ENCODE assay signal across 18 cellular contexts in genomic region chr3:196246612-196247308, GRCh38. TPM values are rescaled to one million over a fixed set of nuclear protein-coding genes. Genes with fewer than 3 reads are reported as not detected.
DNase-seq lines count a peak whose midpoint lies in the region; ATAC-seq and TF ChIP-seq lines count a peak whose summit lies in the region.
"Had no signal": no experiment of that assay in that cellular context is flagged by ENCODE, and none has a peak within 500 bp of the region (broad histone marks: within the 10 kb centered on the region; RNA-seq: fewer than 3 reads in every experiment).

No MANE protein-coding gene starts in this region.

- H3K36me3 ChIP-seq in left ventricle myocardium inferior = peaks cover 47% of the 10 kb centered on the region

- H3K36me3 Mint-ChIP-seq in CD4-positive, alpha-beta T cell (ENCODE audit: low read depth) = peaks cover 47% of the 10 kb centered on the region
- peaks cover 12% of the 10 kb centered on the region for H3K36me3 Mint-ChIP-seq in activated CD4-positive, alpha-beta memory T cell treated with anti-CD3 and anti-CD28 coated beads for 36 hours
- H3K36me3 Mint-ChIP-seq in immature natural killer cell = peaks cover 4 to 21% (median 16%) of the 10 kb centered on the region in 3 donors

- no peak overlapping the region for H3K4me3 ChIP-seq in HL-60 (replicated peaks; ENCODE audit: insufficient read depth, low read length)
- H3K4me3 ChIP-seq in left ventricle myocardium inferior = no peak overlapping the region
- H3K4me3 ChIP-seq: lower lobe of right lung had no signal

- TF ChIP-seq CTCF in CD4-positive, alpha-beta T cell (IDR thresholded peaks at IDR 0.05) = no peak
- TF ChIP-seq CTCF in HL-60 (IDR thresholded peaks at IDR 0.05; ENCODE audit: insufficient read depth, low read length) (no peak), left ventricle myocardium inferior (IDR thresholded peaks at IDR 0.05; ENCODE audit: borderline replicate concordance) (no peak)

- peaks cover 11% of the 10 kb centered on the region for H3K4me1 ChIP-seq in left ventricle myocardium inferior
- H3K4me1 ChIP-seq: lower lobe of right lung had no signal

- no peak overlapping the region for H3K27ac ChIP-seq in CD4-positive, alpha-beta T cell (ENCODE audit: low read depth, low read length)
- H3K27ac ChIP-seq in HL-60 (replicated peaks) (no peak overlapping the region), left ventricle myocardium inferior (replicated peaks) (no peak overlapping the region)
- H3K27ac ChIP-seq: lower lobe of right lung, VCaP had no signal

- H3K27ac Mint-ChIP-seq in CD4-positive, alpha-beta T cell = no peak overlapping the region
- H3K27ac Mint-ChIP-seq in activated CD4-positive, alpha-beta memory T cell treated with anti-CD3 and anti-CD28 coated beads for 36 hours = no peak overlapping the region
- peak overlapping the region in 5 of 6 donors; percentile 21 to 81 (median 79) for H3K27ac Mint-ChIP-seq in immature natural killer cell

- peak; percentile 44 for ATAC-seq in CD4-positive, alpha-beta T cell (ENCODE audit: poor library complexity)
- no peak for ATAC-seq in GM19452 (IDR thresholded peaks at IDR 0.05; ENCODE audit: unreplicated experiment)
- no peak for ATAC-seq in HG02678 (IDR thresholded peaks at IDR 0.05; ENCODE audit: unreplicated experiment)
- ATAC-seq: lower lobe of right lung had no signal

- H3K9me3 Mint-ChIP-seq in CD4-positive, alpha-beta T cell = no peaks in the 10 kb centered on the region
- no peaks in the 10 kb centered on the region for H3K9me3 Mint-ChIP-seq in activated CD4-positive, alpha-beta memory T cell treated with anti-CD3 and anti-CD28 coated beads for 36 hours
- no peaks in the 10 kb centered on the region for H3K9me3 Mint-ChIP-seq in immature natural killer cell

- H3K9me3 ChIP-seq in CD4-positive, alpha-beta T cell (ENCODE audit: control insufficient read depth, low read length) = no peaks in the 10 kb centered on the region
- H3K9me3 ChIP-seq in left ventricle myocardium inferior (replicated peaks) = no peaks in the 10 kb centered on the region
- H3K9me3 ChIP-seq: lower lobe of right lung had no signal

- CTCF ChIA-PET in CD4-positive, alpha-beta T cell (lab: Charles Lee) = interaction anchor here (0.6 kb wide), 1 partner anchor 179 kb away, joined by 3 read pairs; no protein-coding TSS in a partner anchor
- CTCF ChIA-PET in activated CD4-positive, alpha-beta memory T cell treated with anti-CD3 and anti-CD28 coated beads for 36 hours (lab: Charles Lee) = no interaction called here

- no peaks in the 10 kb centered on the region for H3K27me3 ChIP-seq in CD4-positive, alpha-beta T cell (ENCODE audit: control insufficient read depth, insufficient read depth, low read length)
- H3K27me3 ChIP-seq in HL-60 (ENCODE audit: insufficient read depth, poor library complexity, severe bottlenecking) = no peaks in the 10 kb centered on the region
- no peaks in the 10 kb centered on the region for H3K27me3 ChIP-seq in left ventricle myocardium inferior (ENCODE audit: low read depth)

- H3K4me1 Mint-ChIP-seq in CD4-positive, alpha-beta T cell (ENCODE audit: low read depth) = no peaks in the 10 kb centered on the region
- H3K4me1 Mint-ChIP-seq in activated CD4-positive, alpha-beta memory T cell treated with anti-CD3 and anti-CD28 coated beads for 36 hours (ENCODE audit: low read depth) = peaks cover 3% of the 10 kb centered on the region
- H3K4me1 Mint-ChIP-seq in immature natural killer cell = peaks cover 5 to 21% of the 10 kb centered on the region in 2 donors

- intact Hi-C loops in CD4-positive, alpha-beta T cell (cut with DNase I, micrococcal nuclease) = no loop called here
- intact Hi-C loops in activated CD4-positive, alpha-beta memory T cell treated with anti-CD3 and anti-CD28 coated beads for 36 hours (cut with micrococcal nuclease) = no loop called here
- intact Hi-C loops in left ventricle myocardium inferior (cut with micrococcal nuclease) = no loop called here

- POLR2A ChIA-PET in CD4-positive, alpha-beta T cell (lab: Charles Lee) = no interaction called here
- POLR2A ChIA-PET in activated CD4-positive, alpha-beta memory T cell treated with anti-CD3 and anti-CD28 coated beads for 36 hours (lab: Charles Lee) = no interaction called here

- no peak for DNase-seq in CD4-positive, alpha-beta T cell
- DNase-seq in HL-60 (ENCODE audit: low read depth in 1 of 2, low spot score in 1 of 2) (peak; percentile 96), immature natural killer cell (peak; percentile 13 to 61 (median 44)), NCI-H2171 (lab: John Stamatoyannopoulos, UW) (no peak), left ventricle myocardium inferior (no peak)
- peak; percentile 35 for DNase-seq in activated CD4-positive, alpha-beta memory T cell treated with anti-CD3 and anti-CD28 coated beads for 36 hours
- DNase-seq: DMS79, head of caudate nucleus, lower lobe of right lung, NCI-H1048, NCI-H510A treated with DMSO at 0.1 percent for 48 hours, SHP77 treated with DMSO at 0.1 percent for 48 hours, substantia nigra had no signal

- H3K4me3 Mint-ChIP-seq in CD4-positive, alpha-beta T cell = no peak overlapping the region
- H3K4me3 Mint-ChIP-seq in activated CD4-positive, alpha-beta memory T cell treated with anti-CD3 and anti-CD28 coated beads for 36 hours = no peak overlapping the region
- H3K4me3 Mint-ChIP-seq in immature natural killer cell = peak overlapping the region in 1 of 5 donors; percentile 42

- no peaks in the 10 kb centered on the region for H3K27me3 Mint-ChIP-seq in CD4-positive, alpha-beta T cell
- H3K27me3 Mint-ChIP-seq in activated CD4-positive, alpha-beta memory T cell treated with anti-CD3 and anti-CD28 coated beads for 36 hours = no peaks in the 10 kb centered on the region
- peaks cover 0 to 2% (median 0%) of the 10 kb centered on the region in 3 donors for H3K27me3 Mint-ChIP-seq in immature natural killer cell (ENCODE audit: low read depth in 3 of 3)

RNA-seq across cellular contexts. Expression of gene SLC51A, which starts 30.4 kb away (rescaled TPM):
- not detected for total RNA-seq in CD4-positive, alpha-beta T cell
- total RNA-seq in activated CD4-positive, alpha-beta memory T cell treated with anti-CD3 and anti-CD28 coated beads for 36 hours = not detected
- 1 to 10 TPM in 1 of 3 donors, under 1 TPM in 1, not detected in 1; 0.62 to 1.6 TPM for polyA plus RNA-seq in immature natural killer cell
- not detected for total RNA-seq in left ventricle myocardium inferior
- total RNA-seq: dermis microvascular lymphatic vessel endothelial cell, posterior vena cava had no signal

RNA-seq across cellular contexts. Expression of gene ZDHHC19, which starts 35.6 kb away (rescaled TPM):
- total RNA-seq in CD4-positive, alpha-beta T cell = not detected
- under 1 TPM in 1 of 2 experiments, not detected in 1; 0.36 TPM for total RNA-seq in activated CD4-positive, alpha-beta memory T cell treated with anti-CD3 and anti-CD28 coated beads for 36 hours
- not detected for polyA plus RNA-seq in immature natural killer cell
- total RNA-seq in left ventricle myocardium inferior = not detected
- total RNA-seq: dermis microvascular lymphatic vessel endothelial cell had no signal

RNA-seq across cellular contexts. Expression of gene PCYT1A, which starts 40.8 kb away (rescaled TPM):
- 10 to 100 TPM; 49.8 to 54.7 TPM for total RNA-seq in CD4-positive, alpha-beta T cell
- 10 to 100 TPM; 46.8 to 48.6 TPM for total RNA-seq in activated CD4-positive, alpha-beta memory T cell treated with anti-CD3 and anti-CD28 coated beads for 36 hours
- polyA plus RNA-seq in immature natural killer cell = 10 to 100 TPM; 19.4 to 38.3 (median 32.0) TPM
- total RNA-seq in left ventricle myocardium inferior = 93.6 TPM

Comparison
In these comparisons a context has a peak if more than half of its experiments do, and no peak if none do; other contexts are left out.
1. DNase-seq: peak in HL-60 (2 of 2), activated CD4-positive, alpha-beta memory T cell treated with anti-CD3 and anti-CD28 coated beads for 36 hours (single experiment) and immature natural killer cell (3 of 3); none in CD4-positive, alpha-beta T cell (0 of 10), NCI-H2171 (single experiment) and left ventricle myocardium inferior (single experiment).
2. H3K27ac Mint-ChIP-seq: peak in immature natural killer cell (5 of 6); none in CD4-positive, alpha-beta T cell (single experiment) and activated CD4-positive, alpha-beta memory T cell treated with anti-CD3 and anti-CD28 coated beads for 36 hours (single experiment).